19 cellular contexts compared by ENCODE assay signal in the genomic region with DNA sequence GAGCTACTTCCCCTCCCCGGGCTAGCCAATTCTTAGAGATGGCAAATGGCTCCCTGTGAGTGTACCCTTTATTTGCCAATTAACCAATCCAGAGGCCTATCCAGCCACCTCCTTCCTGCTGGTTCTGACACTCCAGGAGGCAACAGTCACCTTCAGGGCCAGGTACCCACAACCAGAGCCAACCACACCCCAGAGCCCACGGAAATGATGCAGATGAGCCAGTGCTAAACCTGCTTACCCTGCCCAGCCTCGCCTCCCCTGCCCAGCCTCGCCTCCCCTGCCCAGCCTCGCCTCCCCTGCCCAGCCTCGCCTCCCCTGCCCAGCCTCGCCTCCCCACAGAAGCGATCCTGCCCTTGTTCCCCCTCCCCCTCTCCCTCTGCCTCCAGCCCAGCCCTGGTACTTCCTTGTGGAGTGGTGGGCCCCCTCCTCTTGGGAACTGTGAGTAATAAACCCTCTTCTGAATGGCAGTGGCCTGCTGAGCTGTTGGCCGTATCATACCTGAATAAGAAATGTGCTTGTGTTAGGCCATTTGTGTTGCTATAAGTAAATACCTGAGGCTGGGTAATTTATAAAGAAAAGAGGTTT.
"Had no signal": no experiment of that assay in that cellular context is flagged by ENCODE, and none has a peak within 500 bp of the region (broad histone marks: within the 10 kb centered on the region; RNA-seq: fewer than 3 reads in every experiment).

No MANE protein-coding gene starts in this region.

- H3K27ac Mint-ChIP-seq: activated CD4-positive, alpha-beta T cell treated with anti-CD3 and anti-CD28 coated beads, Interleukin-2, amount 10 ng/mL, durations not matched to agents 24 days and 14 days; activated CD8-positive, alpha-beta T cell treated with anti-CD3 and anti-CD28 coated beads, Interleukin-2, amount 10 ng/mL, durations not matched to agents 7 days and 5 days; activated naive CD4-positive, alpha-beta T cell treated with anti-CD3 and anti-CD28 coated beads, Interleukin-2, amount 10 ng/mL, durations not matched to agents 7 days and 5 days; activated naive CD8-positive, alpha-beta T cell treated with anti-CD3 and anti-CD28 coated beads, Interleukin-2, amount 50 U/mL, for 24 hours; mesothelial cell of epicardium; stimulated activated naive CD8-positive, alpha-beta T cell treated with anti-CD3 and anti-CD28 coated beads, Interleukin-15, amount 100 ng/mL, for 72 hours had no signal

- H3K36me3 ChIP-seq: esophagus squamous epithelium, ovary, upper lobe of left lung had no signal

- H3K4me1 Mint-ChIP-seq: activated CD4-positive, alpha-beta T cell treated with anti-CD3 and anti-CD28 coated beads, Interleukin-2, amount 10 ng/mL, durations not matched to agents 24 days and 14 days; activated naive CD4-positive, alpha-beta T cell treated with anti-CD3 and anti-CD28 coated beads, Interleukin-2, amount 10 ng/mL, durations not matched to agents 7 days and 5 days; activated naive CD8-positive, alpha-beta T cell treated with anti-CD3 and anti-CD28 coated beads, Interleukin-2, amount 50 U/mL, for 24 hours; central memory CD8-positive, alpha-beta T cell; stimulated activated naive CD8-positive, alpha-beta T cell treated with anti-CD3 and anti-CD28 coated beads, Interleukin-15, amount 100 ng/mL, for 72 hours had no signal

- H3K4me1 ChIP-seq: upper lobe of left lung had no signal

- H3K9me3 Mint-ChIP-seq: activated CD4-positive, alpha-beta T cell treated with anti-CD3 and anti-CD28 coated beads, Interleukin-2, amount 10 ng/mL, durations not matched to agents 24 days and 14 days; activated naive CD4-positive, alpha-beta T cell treated with anti-CD3 and anti-CD28 coated beads, Interleukin-2, amount 10 ng/mL, durations not matched to agents 7 days and 5 days; activated naive CD8-positive, alpha-beta T cell treated with anti-CD3 and anti-CD28 coated beads, Interleukin-2, amount 50 U/mL, for 24 hours; activated T-cell treated with anti-CD3 and anti-CD28 coated beads, Interleukin-2, amount 50 U/mL, for 4 hours; central memory CD8-positive, alpha-beta T cell; mesothelial cell of epicardium; stimulated activated naive CD8-positive, alpha-beta T cell treated with anti-CD3 and anti-CD28 coated beads, Interleukin-15, amount 100 ng/mL, for 72 hours had no signal

- H3K4me3 Mint-ChIP-seq: activated CD4-positive, alpha-beta T cell treated with anti-CD3 and anti-CD28 coated beads, Interleukin-2, amount 10 ng/mL, durations not matched to agents 24 days and 14 days; activated CD8-positive, alpha-beta T cell treated with anti-CD3 and anti-CD28 coated beads, Interleukin-2, amount 10 ng/mL, durations not matched to agents 7 days and 5 days; activated naive CD4-positive, alpha-beta T cell treated with anti-CD3 and anti-CD28 coated beads, Interleukin-2, amount 10 ng/mL, durations not matched to agents 7 days and 5 days; activated naive CD8-positive, alpha-beta T cell treated with anti-CD3 and anti-CD28 coated beads, Interleukin-2, amount 50 U/mL, for 24 hours; activated T-cell treated with anti-CD3 and anti-CD28 coated beads, Interleukin-2, amount 50 U/mL, for 4 hours; brain; central memory CD8-positive, alpha-beta T cell; mesothelial cell of epicardium; stimulated activated naive CD8-positive, alpha-beta T cell treated with anti-CD3 and anti-CD28 coated beads, Interleukin-15, amount 100 ng/mL, for 72 hours had no signal

- H3K27me3 Mint-ChIP-seq: activated naive CD4-positive, alpha-beta T cell treated with anti-CD3 and anti-CD28 coated beads, Interleukin-2, amount 10 ng/mL, durations not matched to agents 7 days and 5 days; activated naive CD8-positive, alpha-beta T cell treated with anti-CD3 and anti-CD28 coated beads, Interleukin-2, amount 50 U/mL, for 24 hours; brain; central memory CD8-positive, alpha-beta T cell; stimulated activated naive CD8-positive, alpha-beta T cell treated with anti-CD3 and anti-CD28 coated beads, Interleukin-15, amount 100 ng/mL, for 72 hours had no signal

- H3K9me3 ChIP-seq: esophagus squamous epithelium, ovary, upper lobe of left lung had no signal

- DNase-seq: activated CD4-positive, alpha-beta T cell treated with anti-CD3 and anti-CD28 coated beads, Interleukin-2, amount 10 ng/mL, durations not matched to agents 24 days and 14 days; activated CD8-positive, alpha-beta T cell treated with anti-CD3 and anti-CD28 coated beads, Interleukin-2, amount 10 ng/mL, durations not matched to agents 7 days and 5 days; activated naive CD4-positive, alpha-beta T cell treated with anti-CD3 and anti-CD28 coated beads, Interleukin-2, amount 10 ng/mL, durations not matched to agents 7 days and 5 days; activated naive CD8-positive, alpha-beta T cell treated with anti-CD3 and anti-CD28 coated beads, Interleukin-2, amount 50 U/mL, for 24 hours; activated T-cell treated with anti-CD3 and anti-CD28 coated beads, Interleukin-2, amount 50 U/mL, for 4 hours; anterior cingulate cortex; cortex of kidney; esophagus squamous epithelium; ovary; stimulated activated CD4-positive, alpha-beta T cell treated with anti-CD3 and anti-CD28 coated beads, Interleukin-4, amount 100 ng/mL, for 1 hour; stimulated activated naive CD8-positive, alpha-beta T cell treated with anti-CD3 and anti-CD28 coated beads, Interleukin-15, amount 100 ng/mL, for 72 hours; T1000 had no signal

- H3K36me3 Mint-ChIP-seq: activated naive CD4-positive, alpha-beta T cell treated with anti-CD3 and anti-CD28 coated beads, Interleukin-2, amount 10 ng/mL, durations not matched to agents 7 days and 5 days had no signal

- H3K4me3 ChIP-seq: esophagus squamous epithelium, lung, ovary, smooth muscle cell, upper lobe of left lung had no signal

- ATAC-seq: activated CD8-positive, alpha-beta T cell treated with anti-CD3 and anti-CD28 coated beads, Interleukin-2, amount 10 ng/mL, durations not matched to agents 7 days and 5 days; activated naive CD8-positive, alpha-beta T cell treated with anti-CD3 and anti-CD28 coated beads, Interleukin-2, amount 50 U/mL, for 24 hours; activated T-cell treated with anti-CD3 and anti-CD28 coated beads, Interleukin-2, amount 50 U/mL, for 4 hours; sciatic nerve; stimulated activated naive CD8-positive, alpha-beta T cell treated with anti-CD3 and anti-CD28 coated beads, Interleukin-15, amount 100 ng/mL, for 72 hours had no signal
